ENCODE assay signal across 12 cellular contexts in the genomic region with DNA sequence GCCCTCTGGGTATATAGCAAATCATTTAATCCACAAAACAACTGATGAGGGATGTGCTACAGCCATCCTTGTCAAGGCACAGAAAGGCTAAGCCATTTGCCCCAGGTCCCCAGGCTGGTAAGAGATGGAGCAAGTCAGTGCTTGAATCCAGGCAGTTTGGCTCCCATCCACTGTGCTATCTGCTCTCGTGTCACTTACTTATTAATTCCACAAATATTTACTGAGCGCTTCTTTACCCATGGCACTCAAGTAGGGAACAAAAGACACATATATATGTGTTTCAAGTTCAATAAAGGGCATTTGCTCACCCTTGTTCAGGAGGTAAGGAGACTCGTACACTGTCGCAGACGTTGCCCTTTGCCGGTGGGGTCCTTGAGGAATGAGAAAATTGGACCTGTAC. TPM values are rescaled to one million over a fixed set of nuclear protein-coding genes. Genes with fewer than 3 reads are reported as not detected.
DNase-seq lines count a peak whose midpoint lies in the region; ATAC-seq and TF ChIP-seq lines count a peak whose summit lies in the region.
"Had no signal": no experiment of that assay in that cellular context is flagged by ENCODE, and none has a peak within 500 bp of the region (broad histone marks: within the 10 kb centered on the region; RNA-seq: fewer than 3 reads in every experiment).

No MANE protein-coding gene starts in this region.

- ATAC-seq in HG02852 (IDR thresholded peaks at IDR 0.05; ENCODE audit: unreplicated experiment) (no peak), HG03439 (IDR thresholded peaks at IDR 0.05; ENCODE audit: unreplicated experiment) (no peak)

- intact Hi-C loops in sigmoid colon (cut with DNase I), result loop anchor here (10.0 kb wide), 1 partner anchor 228 kb away; no protein-coding TSS in a partner anchor

- H3K36me3 ChIP-seq in sigmoid colon, result no peaks in the 10 kb centered on the region

- peak; percentile 34 for DNase-seq in NCI-H1105 treated with DMSO at 0.1 percent for 48 hours (lab: John Stamatoyannopoulos, UW)
- no peak for DNase-seq in NCI-H1105 (lab: John Stamatoyannopoulos, UW)
- peak; percentile 67 for DNase-seq in LNCaP clone FGC (ENCODE audit: low read depth)
- no peak for DNase-seq in endothelial cell (ENCODE audit: low spot score)
- no peak for DNase-seq in sigmoid colon
- no peak for DNase-seq in hypothalamus (lab: John Stamatoyannopoulos, UW)
- DNase-seq: activated CD4-positive, alpha-beta T cell treated with anti-CD3 and anti-CD28 coated beads, Interleukin-2, amount 50 U/mL, for 1 hour; HCEC 1CT; MM.1S had no signal

- peak overlapping the region; percentile 91 for H3K27ac Mint-ChIP-seq in endothelial cell (ENCODE audit: unreplicated experiment)
- H3K27ac Mint-ChIP-seq: T-helper 2 cell treated with Interferon-gamma antibody and Interleukin-4, amounts not matched to agents 5 μg/mL and 100 μg/mL, for 36 hours had no signal

- TF ChIP-seq POLR2A in sigmoid colon (IDR thresholded peaks at IDR 0.05), result no peak

- no peak overlapping the region for H3K4me3 ChIP-seq in LNCaP clone FGC (ENCODE audit: low read depth, low read length)
- no peak overlapping the region for H3K4me3 ChIP-seq in sigmoid colon

- peaks cover 3% of the 10 kb centered on the region for H3K27me3 Mint-ChIP-seq in endothelial cell (ENCODE audit: unreplicated experiment)

- H3K36me3 Mint-ChIP-seq in endothelial cell (ENCODE audit: low read depth, unreplicated experiment), result peaks cover 4% of the 10 kb centered on the region

- WGBS in sigmoid colon, 2 donors, result 80 to 93% methylated on average over 6 of the region's 6 CpGs

- no peaks in the 10 kb centered on the region for H3K27me3 ChIP-seq in sigmoid colon

- no peak for TF ChIP-seq EP300 in sigmoid colon (IDR thresholded peaks at IDR 0.05)

- H3K9me3 ChIP-seq in sigmoid colon, result no peaks in the 10 kb centered on the region

- TF ChIP-seq CTCF in LNCaP clone FGC (IDR thresholded peaks at IDR 0.05; ENCODE audit: control insufficient read depth, extremely low read depth, insufficient read depth) (no peak), endothelial cell (IDR thresholded peaks at IDR 0.05; ENCODE audit: unreplicated experiment) (no peak), sigmoid colon (IDR thresholded peaks at IDR 0.05) (no peak)

- no peak overlapping the region for H3K4me3 Mint-ChIP-seq in endothelial cell (ENCODE audit: unreplicated experiment)
- H3K4me3 Mint-ChIP-seq: T-helper 2 cell treated with Interferon-gamma antibody and Interleukin-4, amounts not matched to agents 5 μg/mL and 100 μg/mL, for 36 hours had no signal

- H3K9me3 Mint-ChIP-seq in endothelial cell (ENCODE audit: unreplicated experiment), result no peaks in the 10 kb centered on the region
- H3K9me3 Mint-ChIP-seq: T-helper 2 cell treated with Interferon-gamma antibody and Interleukin-4, amounts not matched to agents 5 μg/mL and 100 μg/mL, for 36 hours had no signal

- peaks cover 44% of the 10 kb centered on the region for H3K4me1 Mint-ChIP-seq in endothelial cell (ENCODE audit: unreplicated experiment)

- H3K4me1 ChIP-seq in sigmoid colon, result peaks cover 0 to 61% (median 57%) of the 10 kb centered on the region in 4 donors

- peak overlapping the region; percentile 71 to 83 (median 78) for H3K27ac ChIP-seq in sigmoid colon

RNA-seq across cellular contexts. Expression of a gene that starts 38.6 kb away (rescaled TPM):
- 441 TPM for total RNA-seq in endothelial cell (ENCODE audit: unreplicated experiment)
- total RNA-seq in sigmoid colon, result 10 to 100 TPM; 50.9 to 69.5 (median 58.3) TPM
- polyA plus RNA-seq in sigmoid colon, result 10 to 100 TPM in 2 of 3 donors, 1 to 10 TPM in 1; 8.8 to 66.9 (median 11.4) TPM

RNA-seq across cellular contexts. Expression of a gene that starts 53.2 kb away (rescaled TPM):
- total RNA-seq in endothelial cell (ENCODE audit: unreplicated experiment), result 39.5 TPM
- total RNA-seq in sigmoid colon, result 10 to 100 TPM in 1 of 4 donors, 1 to 10 TPM in 3; 8.0 to 19.6 (median 9.6) TPM
- 10 to 100 TPM in 2 of 3 donors, 1 to 10 TPM in 1; 7.8 to 52.9 (median 10.6) TPM for polyA plus RNA-seq in sigmoid colon

Comparison
In these comparisons a context has a peak if more than half of its experiments do, and no peak if none do; other contexts are left out.
1. DNase-seq: peak in NCI-H1105 treated with DMSO at 0.1 percent for 48 hours (single experiment) and LNCaP clone FGC (single experiment); none in NCI-H1105 (single experiment), endothelial cell (single experiment), sigmoid colon (single experiment) and hypothalamus (0 of 51).